ENCODE assay signal across 8 cellular contexts in the genomic region with DNA sequence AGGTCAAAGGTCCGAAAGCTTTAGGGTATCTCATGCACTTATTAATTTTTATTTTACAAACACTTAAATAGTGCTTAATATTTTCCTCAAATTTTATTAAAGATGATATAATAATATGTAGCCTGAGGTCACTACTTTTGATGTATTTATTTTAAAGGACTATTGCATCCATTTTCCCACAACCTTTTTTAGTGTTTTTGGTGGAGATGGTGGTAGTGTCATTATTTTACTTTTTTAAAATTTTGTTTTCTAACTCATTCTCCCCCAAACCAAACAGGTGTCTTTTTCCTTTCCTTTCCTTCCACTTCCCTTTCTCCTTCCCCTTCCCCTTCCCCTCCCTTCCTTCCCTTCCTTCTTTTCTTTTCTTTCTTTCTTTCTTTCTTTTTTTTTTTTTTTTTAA.
"Had no signal": no experiment of that assay in that cellular context is flagged by ENCODE, and none has a peak within 500 bp of the region (broad histone marks: within the 10 kb centered on the region; RNA-seq: fewer than 3 reads in every experiment).

No MANE protein-coding gene starts in this region.

- H3K4me3 ChIP-seq: GM12878 had no signal

- ATAC-seq: GM12878 had no signal

- DNase-seq: GDM1, GF-D8 had no signal

- FAIRE-seq: G401.6, GM12878, GM12891, GM12892, GM18507, GM19239 had no signal
